In the genomic region with DNA sequence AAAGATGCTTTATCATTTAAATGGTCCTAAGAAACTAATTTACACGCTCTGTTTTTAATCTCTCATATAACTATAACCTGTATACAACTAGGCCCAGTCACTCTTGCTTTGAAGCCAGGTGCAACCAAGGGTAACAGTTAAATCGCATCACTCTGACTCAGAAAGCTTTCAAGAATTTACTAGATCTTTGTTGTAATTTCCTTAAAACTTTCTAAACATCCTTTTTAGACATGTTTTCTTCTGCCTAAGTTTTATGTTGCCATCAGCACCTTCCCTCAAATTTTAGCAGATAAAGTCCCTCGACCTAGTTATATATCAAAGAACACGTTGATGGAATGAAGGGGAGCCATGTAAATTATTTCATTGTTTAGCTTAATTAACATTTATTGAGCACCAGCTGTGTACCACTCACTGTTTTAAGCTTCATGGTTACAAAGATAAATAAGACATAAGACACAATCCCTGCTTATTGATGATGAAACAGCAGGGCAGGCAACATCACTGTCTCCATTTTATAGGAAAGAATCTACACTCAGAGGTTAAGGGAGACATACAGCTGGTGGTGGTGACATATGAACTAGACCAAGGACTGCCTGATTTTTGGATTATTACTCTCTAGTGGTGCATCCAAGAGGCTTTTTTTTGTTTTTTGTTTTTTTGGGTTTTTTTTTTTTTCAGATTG, we compare ENCODE assay signal across 1 cellular context.
TF ChIP-seq lines count a peak whose summit lies in the region.

No MANE protein-coding gene starts in this region.

TF ChIP-seq in GM12878, 131 proteins besides CTCF, POLR2A, EP300 and RAD21:
- TF ChIP-seq, protein P1, sequence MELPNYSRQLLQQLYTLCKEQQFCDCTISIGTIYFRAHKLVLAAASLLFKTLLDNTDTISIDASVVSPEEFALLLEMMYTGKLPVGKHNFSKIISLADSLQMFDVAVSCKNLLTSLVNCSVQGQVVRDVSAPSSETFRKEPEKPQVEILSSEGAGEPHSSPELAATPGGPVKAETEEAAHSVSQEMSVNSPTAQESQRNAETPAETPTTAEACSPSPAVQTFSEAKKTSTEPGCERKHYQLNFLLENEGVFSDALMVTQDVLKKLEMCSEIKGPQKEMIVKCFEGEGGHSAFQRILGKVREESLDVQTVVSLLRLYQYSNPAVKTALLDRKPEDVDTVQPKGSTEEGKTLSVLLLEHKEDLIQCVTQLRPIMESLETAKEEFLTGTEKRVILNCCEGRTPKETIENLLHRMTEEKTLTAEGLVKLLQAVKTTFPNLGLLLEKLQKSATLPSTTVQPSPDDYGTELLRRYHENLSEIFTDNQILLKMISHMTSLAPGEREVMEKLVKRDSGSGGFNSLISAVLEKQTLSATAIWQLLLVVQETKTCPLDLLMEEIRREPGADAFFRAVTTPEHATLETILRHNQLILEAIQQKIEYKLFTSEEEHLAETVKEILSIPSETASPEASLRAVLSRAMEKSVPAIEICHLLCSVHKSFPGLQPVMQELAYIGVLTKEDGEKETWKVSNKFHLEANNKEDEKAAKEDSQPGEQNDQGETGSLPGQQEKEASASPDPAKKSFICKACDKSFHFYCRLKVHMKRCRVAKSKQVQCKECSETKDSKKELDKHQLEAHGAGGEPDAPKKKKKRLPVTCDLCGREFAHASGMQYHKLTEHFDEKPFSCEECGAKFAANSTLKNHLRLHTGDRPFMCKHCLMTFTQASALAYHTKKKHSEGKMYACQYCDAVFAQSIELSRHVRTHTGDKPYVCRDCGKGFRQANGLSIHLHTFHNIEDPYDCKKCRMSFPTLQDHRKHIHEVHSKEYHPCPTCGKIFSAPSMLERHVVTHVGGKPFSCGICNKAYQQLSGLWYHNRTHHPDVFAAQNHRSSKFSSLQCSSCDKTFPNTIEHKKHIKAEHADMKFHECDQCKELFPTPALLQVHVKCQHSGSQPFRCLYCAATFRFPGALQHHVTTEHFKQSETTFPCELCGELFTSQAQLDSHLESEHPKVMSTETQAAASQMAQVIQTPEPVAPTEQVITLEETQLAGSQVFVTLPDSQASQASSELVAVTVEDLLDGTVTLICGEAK (IDR thresholded peaks at IDR 0.05; ENCODE audit: borderline replicate concordance) = no peak
- TF ChIP-seq NR2C2 (IDR thresholded peaks at IDR 0.05; ENCODE audit: borderline replicate concordance, control insufficient read depth, insufficient read length, low read depth) (no peak), DPF2 (IDR thresholded peaks at IDR 0.05) (no peak), IKZF2 (IDR thresholded peaks at IDR 0.05) (no peak), WRNIP1 (IDR thresholded peaks at IDR 0.05; ENCODE audit: borderline replicate concordance, low read depth, low read length) (no peak), POU2F2 (IDR thresholded peaks at IDR 0.05; ENCODE audit: borderline replicate concordance, low read depth, low read length) (no peak), TCF7 (IDR thresholded peaks at IDR 0.05; ENCODE audit: borderline replicate concordance) (peak; percentile 37; the same call in 1 of the 2 replicates), CBX5 (IDR thresholded peaks at IDR 0.05; ENCODE audit: low read depth) (no peak), MTA3 (IDR thresholded peaks at IDR 0.05; ENCODE audit: borderline replicate concordance, low read length) (no peak), IRF4 (IDR thresholded peaks at IDR 0.05; ENCODE audit: low read depth, low read length) (no peak), RB1 (IDR thresholded peaks at IDR 0.05; ENCODE audit: borderline replicate concordance) (no peak), RUNX3 (IDR thresholded peaks at IDR 0.05; ENCODE audit: low read length) (no peak; the same call in 1 of the 2 replicates), NFIC (IDR thresholded peaks at IDR 0.05; ENCODE audit: low read depth, low read length) (peak; percentile 6; the same call in 1 of the 2 replicates), RFX5 (IDR thresholded peaks at IDR 0.05; ENCODE audit: low read depth, low read length) (no peak), JUNB (IDR thresholded peaks at IDR 0.05) (peak; percentile 75), ZNF207 (IDR thresholded peaks at IDR 0.05; ENCODE audit: borderline replicate concordance) (no peak)
- TF ChIP-seq, protein P2, sequence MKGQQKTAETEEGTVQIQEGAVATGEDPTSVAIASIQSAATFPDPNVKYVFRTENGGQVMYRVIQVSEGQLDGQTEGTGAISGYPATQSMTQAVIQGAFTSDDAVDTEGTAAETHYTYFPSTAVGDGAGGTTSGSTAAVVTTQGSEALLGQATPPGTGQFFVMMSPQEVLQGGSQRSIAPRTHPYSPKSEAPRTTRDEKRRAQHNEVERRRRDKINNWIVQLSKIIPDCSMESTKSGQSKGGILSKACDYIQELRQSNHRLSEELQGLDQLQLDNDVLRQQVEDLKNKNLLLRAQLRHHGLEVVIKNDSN (IDR thresholded peaks at IDR 0.05; ENCODE audit: borderline replicate concordance, extremely low read length, insufficient read depth, low read depth, low read length) = no peak
- TF ChIP-seq, protein P3, sequence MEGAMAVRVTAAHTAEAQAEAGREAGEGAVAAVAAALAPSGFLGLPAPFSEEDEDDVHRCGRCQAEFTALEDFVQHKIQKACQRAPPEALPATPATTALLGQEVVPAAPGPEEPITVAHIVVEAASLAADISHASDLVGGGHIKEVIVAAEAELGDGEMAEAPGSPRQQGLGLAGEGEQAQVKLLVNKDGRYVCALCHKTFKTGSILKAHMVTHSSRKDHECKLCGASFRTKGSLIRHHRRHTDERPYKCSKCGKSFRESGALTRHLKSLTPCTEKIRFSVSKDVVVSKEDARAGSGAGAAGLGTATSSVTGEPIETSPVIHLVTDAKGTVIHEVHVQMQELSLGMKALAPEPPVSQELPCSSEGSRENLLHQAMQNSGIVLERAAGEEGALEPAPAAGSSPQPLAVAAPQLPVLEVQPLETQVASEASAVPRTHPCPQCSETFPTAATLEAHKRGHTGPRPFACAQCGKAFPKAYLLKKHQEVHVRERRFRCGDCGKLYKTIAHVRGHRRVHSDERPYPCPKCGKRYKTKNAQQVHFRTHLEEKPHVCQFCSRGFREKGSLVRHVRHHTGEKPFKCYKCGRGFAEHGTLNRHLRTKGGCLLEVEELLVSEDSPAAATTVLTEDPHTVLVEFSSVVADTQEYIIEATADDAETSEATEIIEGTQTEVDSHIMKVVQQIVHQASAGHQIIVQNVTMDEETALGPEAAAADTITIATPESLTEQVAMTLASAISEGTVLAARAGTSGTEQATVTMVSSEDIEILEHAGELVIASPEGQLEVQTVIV (IDR thresholded peaks at IDR 0.05; ENCODE audit: borderline replicate concordance, partially characterized antibody) = no peak
- TF ChIP-seq, protein P4, sequence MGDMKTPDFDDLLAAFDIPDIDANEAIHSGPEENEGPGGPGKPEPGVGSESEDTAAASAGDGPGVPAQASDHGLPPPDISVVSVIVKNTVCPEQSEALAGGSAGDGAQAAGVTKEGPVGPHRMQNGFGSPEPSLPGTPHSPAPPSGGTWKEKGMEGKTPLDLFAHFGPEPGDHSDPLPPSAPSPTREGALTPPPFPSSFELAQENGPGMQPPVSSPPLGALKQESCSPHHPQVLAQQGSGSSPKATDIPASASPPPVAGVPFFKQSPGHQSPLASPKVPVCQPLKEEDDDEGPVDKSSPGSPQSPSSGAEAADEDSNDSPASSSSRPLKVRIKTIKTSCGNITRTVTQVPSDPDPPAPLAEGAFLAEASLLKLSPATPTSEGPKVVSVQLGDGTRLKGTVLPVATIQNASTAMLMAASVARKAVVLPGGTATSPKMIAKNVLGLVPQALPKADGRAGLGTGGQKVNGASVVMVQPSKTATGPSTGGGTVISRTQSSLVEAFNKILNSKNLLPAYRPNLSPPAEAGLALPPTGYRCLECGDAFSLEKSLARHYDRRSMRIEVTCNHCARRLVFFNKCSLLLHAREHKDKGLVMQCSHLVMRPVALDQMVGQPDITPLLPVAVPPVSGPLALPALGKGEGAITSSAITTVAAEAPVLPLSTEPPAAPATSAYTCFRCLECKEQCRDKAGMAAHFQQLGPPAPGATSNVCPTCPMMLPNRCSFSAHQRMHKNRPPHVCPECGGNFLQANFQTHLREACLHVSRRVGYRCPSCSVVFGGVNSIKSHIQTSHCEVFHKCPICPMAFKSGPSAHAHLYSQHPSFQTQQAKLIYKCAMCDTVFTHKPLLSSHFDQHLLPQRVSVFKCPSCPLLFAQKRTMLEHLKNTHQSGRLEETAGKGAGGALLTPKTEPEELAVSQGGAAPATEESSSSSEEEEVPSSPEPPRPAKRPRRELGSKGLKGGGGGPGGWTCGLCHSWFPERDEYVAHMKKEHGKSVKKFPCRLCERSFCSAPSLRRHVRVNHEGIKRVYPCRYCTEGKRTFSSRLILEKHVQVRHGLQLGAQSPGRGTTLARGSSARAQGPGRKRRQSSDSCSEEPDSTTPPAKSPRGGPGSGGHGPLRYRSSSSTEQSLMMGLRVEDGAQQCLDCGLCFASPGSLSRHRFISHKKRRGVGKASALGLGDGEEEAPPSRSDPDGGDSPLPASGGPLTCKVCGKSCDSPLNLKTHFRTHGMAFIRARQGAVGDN (IDR thresholded peaks at IDR 0.05) = no peak
- TF ChIP-seq, protein P5, sequence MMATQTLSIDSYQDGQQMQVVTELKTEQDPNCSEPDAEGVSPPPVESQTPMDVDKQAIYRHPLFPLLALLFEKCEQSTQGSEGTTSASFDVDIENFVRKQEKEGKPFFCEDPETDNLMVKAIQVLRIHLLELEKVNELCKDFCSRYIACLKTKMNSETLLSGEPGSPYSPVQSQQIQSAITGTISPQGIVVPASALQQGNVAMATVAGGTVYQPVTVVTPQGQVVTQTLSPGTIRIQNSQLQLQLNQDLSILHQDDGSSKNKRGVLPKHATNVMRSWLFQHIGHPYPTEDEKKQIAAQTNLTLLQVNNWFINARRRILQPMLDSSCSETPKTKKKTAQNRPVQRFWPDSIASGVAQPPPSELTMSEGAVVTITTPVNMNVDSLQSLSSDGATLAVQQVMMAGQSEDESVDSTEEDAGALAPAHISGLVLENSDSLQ (IDR thresholded peaks at IDR 0.05) = no peak
- TF ChIP-seq, protein P6, sequence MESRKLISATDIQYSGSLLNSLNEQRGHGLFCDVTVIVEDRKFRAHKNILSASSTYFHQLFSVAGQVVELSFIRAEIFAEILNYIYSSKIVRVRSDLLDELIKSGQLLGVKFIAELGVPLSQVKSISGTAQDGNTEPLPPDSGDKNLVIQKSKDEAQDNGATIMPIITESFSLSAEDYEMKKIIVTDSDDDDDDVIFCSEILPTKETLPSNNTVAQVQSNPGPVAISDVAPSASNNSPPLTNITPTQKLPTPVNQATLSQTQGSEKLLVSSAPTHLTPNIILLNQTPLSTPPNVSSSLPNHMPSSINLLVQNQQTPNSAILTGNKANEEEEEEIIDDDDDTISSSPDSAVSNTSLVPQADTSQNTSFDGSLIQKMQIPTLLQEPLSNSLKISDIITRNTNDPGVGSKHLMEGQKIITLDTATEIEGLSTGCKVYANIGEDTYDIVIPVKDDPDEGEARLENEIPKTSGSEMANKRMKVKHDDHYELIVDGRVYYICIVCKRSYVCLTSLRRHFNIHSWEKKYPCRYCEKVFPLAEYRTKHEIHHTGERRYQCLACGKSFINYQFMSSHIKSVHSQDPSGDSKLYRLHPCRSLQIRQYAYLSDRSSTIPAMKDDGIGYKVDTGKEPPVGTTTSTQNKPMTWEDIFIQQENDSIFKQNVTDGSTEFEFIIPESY (IDR thresholded peaks at IDR 0.05) = no peak
